ENCODE assay signal across 1 cellular context in genomic region chr16:66587881-66588600, GRCh38.
TF ChIP-seq lines count a peak whose summit lies in the region.

No MANE protein-coding gene starts in this region.

TF ChIP-seq in K562, 482 proteins besides CTCF, POLR2A, EP300 and RAD21:
- no peak for TF ChIP-seq ILK (tag; IDR thresholded peaks at IDR 0.05; ENCODE audit: borderline replicate concordance, low read depth)
- TF ChIP-seq ZNF316 (IDR thresholded peaks at IDR 0.05) = peak; percentile 39
- peak; percentile 33; the same call in 1 of the 2 replicates for TF ChIP-seq C11orf30 (IDR thresholded peaks at IDR 0.05; ENCODE audit: low read depth)
